In the genomic region with DNA sequence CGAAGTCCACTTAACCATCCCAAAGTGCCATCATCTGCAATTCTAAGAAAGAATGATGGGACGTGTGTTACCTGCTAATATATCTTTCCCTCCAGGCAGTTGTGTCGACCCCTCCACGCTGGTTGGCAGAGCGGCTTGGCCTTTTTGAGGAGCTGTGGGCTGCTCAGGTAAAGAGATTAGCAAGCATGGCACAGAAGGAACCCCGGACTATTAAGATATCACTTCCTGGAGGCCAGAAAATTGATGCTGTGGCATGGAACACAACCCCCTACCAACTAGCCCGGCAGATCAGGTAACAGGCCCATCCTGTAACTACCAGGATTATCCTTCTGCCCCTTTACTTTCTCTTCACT, we compare ENCODE assay signal across 8 cellular contexts. TPM values are rescaled to one million over a fixed set of nuclear protein-coding genes. Genes with fewer than 3 reads are reported as not detected.
DNase-seq lines count a peak whose midpoint lies in the region; ATAC-seq and TF ChIP-seq lines count a peak whose summit lies in the region.

No MANE protein-coding gene starts in this region.

- H3K27ac ChIP-seq in RWPE1 (peak overlapping the region; percentile 62), esophagus muscularis mucosa (replicated peaks in 1 of 4) (peak overlapping the region; percentile 72 to 78 (median 76))

- no peaks in the 10 kb centered on the region for H3K9me3 ChIP-seq in esophagus muscularis mucosa

- WGBS in esophagus muscularis mucosa, result under 1% methylated on average over 7 of the region's 7 CpGs

- peaks cover 8% of the 10 kb centered on the region for H3K4me1 Mint-ChIP-seq in progenitor cell of endocrine pancreas (ENCODE audit: low read depth)

- H3K27ac Mint-ChIP-seq in progenitor cell of endocrine pancreas, result peak overlapping the region; percentile 93

- CTCF ChIA-PET in RWPE1 (lab: Yijun Ruan, JAX), result no interaction called here

- TF ChIP-seq EP300 in esophagus muscularis mucosa (IDR thresholded peaks at IDR 0.05), result no peak

- peaks cover 12% of the 10 kb centered on the region for H3K36me3 Mint-ChIP-seq in progenitor cell of endocrine pancreas (ENCODE audit: insufficient read depth)

- TF ChIP-seq CTCF in GM06990 (IDR thresholded peaks at IDR 0.05; ENCODE audit: insufficient read depth, low read length, poor library complexity, severe bottlenecking), result no peak
- TF ChIP-seq CTCF in RWPE1 (conservative IDR thresholded peaks at IDR 0.05; ENCODE audit: low read depth), result no peak
- TF ChIP-seq CTCF in esophagus muscularis mucosa (IDR thresholded peaks at IDR 0.05), result no peak
- TF ChIP-seq CTCF in progenitor cell of endocrine pancreas (IDR thresholded peaks at IDR 0.05; ENCODE audit: unreplicated experiment), result no peak

- POLR2A ChIA-PET in RWPE1 (lab: Yijun Ruan, JAX; ENCODE audit: low non-redundant PET), result no interaction called here

- H3K4me3 ChIP-seq in GM06990 (replicated peaks; ENCODE audit: low read depth, low read length), result peak overlapping the region; percentile 97
- H3K4me3 ChIP-seq in esophagus muscularis mucosa, result peak overlapping the region; percentile 64 to 93 (median 72)

- H3K4me1 ChIP-seq in esophagus muscularis mucosa, result peaks cover 9 to 18% (median 12%) of the 10 kb centered on the region in 4 donors

- no peaks in the 10 kb centered on the region for H3K27me3 ChIP-seq in GM06990 (replicated peaks; ENCODE audit: control insufficient read depth, insufficient read depth, low read length)
- H3K27me3 ChIP-seq in esophagus muscularis mucosa, result no peaks in the 10 kb centered on the region

- intact Hi-C loops in esophagus muscularis mucosa (cut with DNase I), result no loop called here

- DNase-seq in GM06990 (ENCODE audit: extremely low read depth, insufficient read length), result peak; percentile 12
- no peak for DNase-seq in RWPE1 (ENCODE audit: low spot score)
- no peak for DNase-seq in esophagus muscularis mucosa (ENCODE audit: extremely low spot score)
- DNase-seq in progenitor cell of endocrine pancreas (ENCODE audit: low spot score, unreplicated experiment), result no peak
- no peak for DNase-seq in NCI-H748 treated with DMSO at 0.1 percent for 48 hours (lab: John Stamatoyannopoulos, UW)
- no peak for DNase-seq in activated gamma-delta T cell treated with Interleukin-2 at 50 U/mL for 16 hours

- peaks cover 9% of the 10 kb centered on the region for H3K36me3 ChIP-seq in GM06990 (ENCODE audit: control insufficient read depth, insufficient read depth, low read length)
- H3K36me3 ChIP-seq in esophagus muscularis mucosa, result peaks cover 8 to 41% (median 32%) of the 10 kb centered on the region in 4 donors

- no peak for TF ChIP-seq POLR2A in esophagus muscularis mucosa (IDR thresholded peaks at IDR 0.05; ENCODE audit: low read depth)

- no peaks in the 10 kb centered on the region for H3K9me3 Mint-ChIP-seq in progenitor cell of endocrine pancreas (ENCODE audit: low read depth)

- peaks cover 4% of the 10 kb centered on the region for H3K27me3 Mint-ChIP-seq in progenitor cell of endocrine pancreas

- H3K4me3 Mint-ChIP-seq in progenitor cell of endocrine pancreas (ENCODE audit: low read depth), result peak overlapping the region; percentile 90

- ATAC-seq in HG03095 (IDR thresholded peaks at IDR 0.05; ENCODE audit: unreplicated experiment) (no peak), GM19467 (IDR thresholded peaks at IDR 0.05; ENCODE audit: unreplicated experiment) (no peak)

RNA-seq across cellular contexts. Expression of a gene that starts 0.5 kb away (rescaled TPM):
- total RNA-seq in esophagus muscularis mucosa (10 to 100 TPM in 3 of 4 donors, 1 to 10 TPM in 1; 5.8 to 19.4 (median 12.8) TPM), progenitor cell of endocrine pancreas (28.4 and 30.8 TPM in 2 replicates)

RNA-seq across cellular contexts. Expression of a gene that starts 20.2 kb away (rescaled TPM):
- total RNA-seq in esophagus muscularis mucosa (10 to 100 TPM; 17.4 to 32.9 (median 18.6) TPM), progenitor cell of endocrine pancreas (1.9 and 2.1 TPM in 2 replicates)

RNA-seq across cellular contexts. Expression of a gene that starts 27.8 kb away (rescaled TPM):
- total RNA-seq in esophagus muscularis mucosa, result not detected
- total RNA-seq in progenitor cell of endocrine pancreas, result 0.57 TPM in 1 of 2 replicates, not detected in the other
